12 cellular contexts compared by ENCODE assay signal in genomic region chr10:63799511-63799910, GRCh38.
DNase-seq lines count a peak whose midpoint lies in the region; ATAC-seq and TF ChIP-seq lines count a peak whose summit lies in the region.
"Had no signal": no experiment of that assay in that cellular context is flagged by ENCODE, and none has a peak within 500 bp of the region (broad histone marks: within the 10 kb centered on the region; RNA-seq: fewer than 3 reads in every experiment).

No MANE protein-coding gene starts in this region.

- POLR2A ChIA-PET in activated CD8-positive, alpha-beta T cell treated with anti-CD3 and anti-CD28 coated beads, Interleukin-2, amount 10 ng/mL, durations not matched to agents 7 days and 5 days (lab: Charles Lee) = no interaction called here

- no peaks in the 10 kb centered on the region for H3K27me3 ChIP-seq in trophoblast cell (ENCODE audit: insufficient read depth, low read length)

- H4K12ac ChIP-seq in trophoblast cell (ENCODE audit: low read depth, low read length) = no peak overlapping the region

- H3K4me1 Mint-ChIP-seq in activated T-helper 17 cell treated with anti-CD3 and anti-CD28 coated beads, Interleukin-2, amount 50 U/mL, for 72 hours = no peaks in the 10 kb centered on the region
- H3K4me1 Mint-ChIP-seq in activated CD8-positive, alpha-beta T cell treated with anti-CD3 and anti-CD28 coated beads, Interleukin-2, amount 10 ng/mL, durations not matched to agents 7 days and 5 days (ENCODE audit: low read depth) = peaks cover 10% of the 10 kb centered on the region

- peak overlapping the region; percentile 17 for H3K4me3 Mint-ChIP-seq in activated T-helper 17 cell treated with anti-CD3 and anti-CD28 coated beads, Interleukin-2, amount 50 U/mL, for 72 hours
- H3K4me3 Mint-ChIP-seq in activated CD8-positive, alpha-beta T cell treated with anti-CD3 and anti-CD28 coated beads, Interleukin-2, amount 10 ng/mL, durations not matched to agents 7 days and 5 days = no peak overlapping the region
- H3K4me3 Mint-ChIP-seq: endodermal cell had no signal

- no peak overlapping the region for H3K18ac ChIP-seq in trophoblast cell (ENCODE audit: low read length)

- ATAC-seq in activated T-helper 17 cell treated with anti-CD3 and anti-CD28 coated beads, Interleukin-2, amount 50 U/mL, for 72 hours (replicated peaks) = no peak
- no peak for ATAC-seq in HG03095 (IDR thresholded peaks at IDR 0.05; ENCODE audit: unreplicated experiment)
- ATAC-seq in activated CD8-positive, alpha-beta T cell treated with anti-CD3 and anti-CD28 coated beads, Interleukin-2, amount 10 ng/mL, durations not matched to agents 7 days and 5 days = no peak

- no CpG with 5 or more reads among the region's 6 CpGs for WGBS in trophoblast cell (ENCODE audit: extremely low coverage, insufficient coverage, insufficient read length)

- no peaks in the 10 kb centered on the region for H3K9me3 Mint-ChIP-seq in activated T-helper 17 cell treated with anti-CD3 and anti-CD28 coated beads, Interleukin-2, amount 50 U/mL, for 72 hours
- H3K9me3 Mint-ChIP-seq in activated CD8-positive, alpha-beta T cell treated with anti-CD3 and anti-CD28 coated beads, Interleukin-2, amount 10 ng/mL, durations not matched to agents 7 days and 5 days (ENCODE audit: insufficient read depth) = no peaks in the 10 kb centered on the region
- H3K9me3 Mint-ChIP-seq: endodermal cell had no signal

- H4K91ac ChIP-seq in trophoblast cell (ENCODE audit: low read depth, low read length) = no peak overlapping the region

- H3K9me3 ChIP-seq in trophoblast cell (ENCODE audit: insufficient read depth, low read depth, low read length) = no peaks in the 10 kb centered on the region

- H3K36me3 Mint-ChIP-seq in activated T-helper 17 cell treated with anti-CD3 and anti-CD28 coated beads, Interleukin-2, amount 50 U/mL, for 72 hours (ENCODE audit: low read depth) = no peaks in the 10 kb centered on the region
- H3K36me3 Mint-ChIP-seq in activated CD8-positive, alpha-beta T cell treated with anti-CD3 and anti-CD28 coated beads, Interleukin-2, amount 10 ng/mL, durations not matched to agents 7 days and 5 days (ENCODE audit: low read depth) = no peaks in the 10 kb centered on the region

- H4K8ac ChIP-seq in trophoblast cell (ENCODE audit: low read depth, low read length) = no peak overlapping the region

- H3K14ac ChIP-seq in trophoblast cell (ENCODE audit: low read length) = no peak overlapping the region

- CTCF ChIA-PET in activated CD8-positive, alpha-beta T cell treated with anti-CD3 and anti-CD28 coated beads, Interleukin-2, amount 10 ng/mL, durations not matched to agents 7 days and 5 days (lab: Charles Lee) = interaction anchor here (1.4 kb wide), 1 partner anchor 67 kb away, joined by 3 read pairs; no protein-coding TSS in a partner anchor

- H2BK12ac ChIP-seq in trophoblast cell (ENCODE audit: low read length) = no peak overlapping the region

- no peak overlapping the region for H3K27ac Mint-ChIP-seq in activated T-helper 17 cell treated with anti-CD3 and anti-CD28 coated beads, Interleukin-2, amount 50 U/mL, for 72 hours
- no peak overlapping the region for H3K27ac Mint-ChIP-seq in activated CD8-positive, alpha-beta T cell treated with anti-CD3 and anti-CD28 coated beads, Interleukin-2, amount 10 ng/mL, durations not matched to agents 7 days and 5 days

- no peaks in the 10 kb centered on the region for H3K79me1 ChIP-seq in trophoblast cell (ENCODE audit: low read length)

- H3K23ac ChIP-seq in trophoblast cell (ENCODE audit: low read length) = no peak overlapping the region

- DNase-seq in fibroblast of the aortic adventitia (ENCODE audit: low read depth) (no peak), trophoblast cell (no peak), AML-193 (lab: John Stamatoyannopoulos, UW) (no peak), cerebellar nuclear complex (lab: John Stamatoyannopoulos, UW) (no peak)
- no peak for DNase-seq in activated CD8-positive, alpha-beta T cell treated with anti-CD3 and anti-CD28 coated beads, Interleukin-2, amount 10 ng/mL, durations not matched to agents 7 days and 5 days
- DNase-seq: activated gamma-delta T cell, endodermal cell, NCI-H2029, NCI-H526 had no signal

- TF ChIP-seq CTCF in C4-2B (conservative IDR thresholded peaks at IDR 0.05) = no peak
- TF ChIP-seq CTCF in fibroblast of the aortic adventitia (IDR thresholded peaks at IDR 0.05; ENCODE audit: insufficient read depth, low read length) = no peak

- H3K4me2 ChIP-seq in trophoblast cell (ENCODE audit: low read length) = no peak overlapping the region

- peak overlapping the region; percentile 54 for H2AFZ ChIP-seq in trophoblast cell (ENCODE audit: insufficient read depth, low read length, poor library complexity)

- no peak overlapping the region for H2AK5ac ChIP-seq in trophoblast cell (ENCODE audit: low read length)

- H2BK120ac ChIP-seq in trophoblast cell (ENCODE audit: insufficient read depth, low read length, poor library complexity) = no peak overlapping the region

- H3K4me1 ChIP-seq in trophoblast cell (ENCODE audit: control insufficient read depth in 1 of 2, insufficient read depth in 2 of 2, low read length in 2 of 2) = peaks cover 0 to 2% of the 10 kb centered on the region in 2 experiments

- peak overlapping the region; percentile 19; the same call in 1 of the 2 replicates for H3K27ac ChIP-seq in C4-2B
- no peak overlapping the region for H3K27ac ChIP-seq in trophoblast cell (ENCODE audit: low read depth, low read length)

- H2BK5ac ChIP-seq in trophoblast cell (ENCODE audit: low read depth, low read length, poor library complexity) = no peak overlapping the region

- H3K27me3 Mint-ChIP-seq in activated T-helper 17 cell treated with anti-CD3 and anti-CD28 coated beads, Interleukin-2, amount 50 U/mL, for 72 hours = no peaks in the 10 kb centered on the region
- no peaks in the 10 kb centered on the region for H3K27me3 Mint-ChIP-seq in activated CD8-positive, alpha-beta T cell treated with anti-CD3 and anti-CD28 coated beads, Interleukin-2, amount 10 ng/mL, durations not matched to agents 7 days and 5 days (ENCODE audit: low read depth)

- H3K9ac ChIP-seq in trophoblast cell (ENCODE audit: low read length) = no peak overlapping the region

- no peak overlapping the region for H3K4ac ChIP-seq in trophoblast cell (ENCODE audit: low read depth, low read length)

- H3K4me3 ChIP-seq in fibroblast of the aortic adventitia (ENCODE audit: low read depth, low read length) (peak overlapping the region; percentile 26), trophoblast cell (ENCODE audit: low read depth, low read length) (no peak overlapping the region)

- no peaks in the 10 kb centered on the region for H3K36me3 ChIP-seq in trophoblast cell (ENCODE audit: control insufficient read depth in 1 of 2, insufficient read depth in 2 of 2, low read length in 2 of 2)

- no peaks in the 10 kb centered on the region for H3K79me2 ChIP-seq in trophoblast cell (ENCODE audit: control insufficient read depth, insufficient read depth, low read length, poor library complexity)
